In the genomic region with DNA sequence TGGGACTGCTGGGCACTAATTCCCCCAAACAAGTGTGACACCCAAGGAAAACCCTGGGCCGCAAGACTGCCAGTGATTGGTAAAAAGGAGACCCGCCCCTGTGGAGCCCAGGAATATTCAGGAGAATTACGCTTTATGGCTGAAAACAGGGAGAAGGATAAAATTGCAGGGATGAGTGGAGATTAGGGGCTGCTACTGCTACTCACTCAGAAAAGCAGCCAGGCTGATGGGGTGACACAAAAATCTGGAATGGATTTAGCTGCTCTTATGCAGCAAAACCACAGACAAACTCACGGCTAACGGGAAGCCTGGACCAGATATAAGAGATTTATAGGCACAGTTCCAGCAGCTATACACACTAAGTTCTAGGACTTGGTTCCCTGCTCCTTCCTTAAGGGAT, we compare ENCODE assay signal across 8 cellular contexts.
DNase-seq lines count a peak whose midpoint lies in the region; ATAC-seq and TF ChIP-seq lines count a peak whose summit lies in the region.
"Had no signal": no experiment of that assay in that cellular context is flagged by ENCODE, and none has a peak within 500 bp of the region (broad histone marks: within the 10 kb centered on the region; RNA-seq: fewer than 3 reads in every experiment).

No MANE protein-coding gene starts in this region.

- H3K36me3 ChIP-seq in brain microvascular endothelial cell (replicated peaks), result no peaks in the 10 kb centered on the region

- H3K27ac ChIP-seq in brain microvascular endothelial cell, result no peak overlapping the region

- ATAC-seq in HG02885 (IDR thresholded peaks at IDR 0.05; ENCODE audit: poor library complexity, unreplicated experiment) (no peak), GM18873 (IDR thresholded peaks at IDR 0.05; ENCODE audit: low FRiP score, unreplicated experiment) (no peak)

- DNase-seq in GM03348 (ENCODE audit: low spot score), result peak; percentile 61
- peak; percentile 84 for DNase-seq in NCI-H2227 treated with DMSO at 0.1 percent for 48 hours (lab: John Stamatoyannopoulos, UW)
- peak; percentile 83 for DNase-seq in brain microvascular endothelial cell
- DNase-seq in non-pigmented ciliary epithelial cell (ENCODE audit: low read depth), result peak; percentile 45
- no peak for DNase-seq in COLO668 (lab: John Stamatoyannopoulos, UW; ENCODE audit: unreplicated experiment)
- DNase-seq: stimulated activated naive CD4-positive, alpha-beta T cell had no signal

- no peaks in the 10 kb centered on the region for H3K27me3 ChIP-seq in brain microvascular endothelial cell (replicated peaks)

- in situ Hi-C loops in brain microvascular endothelial cell (cut with HindIII; ENCODE audit: low pct_ligation_motif_present, low sequenced_read_pairs), result no loop called here

- TF ChIP-seq CTCF in brain microvascular endothelial cell (IDR thresholded peaks at IDR 0.05; ENCODE audit: low read depth, low read length, missing control alignments), result no peak

- no peak overlapping the region for H3K4me3 ChIP-seq in brain microvascular endothelial cell (ENCODE audit: low read depth, low read length)
